8 cellular contexts compared by ENCODE assay signal in genomic region chr6:111591370-111591900, GRCh38. TPM values are rescaled to one million over a fixed set of nuclear protein-coding genes. Genes with fewer than 3 reads are reported as not detected.
DNase-seq lines count a peak whose midpoint lies in the region; ATAC-seq and TF ChIP-seq lines count a peak whose summit lies in the region.

No MANE protein-coding gene starts in this region.

- DNase-seq in ELF-1 (ENCODE audit: low read depth, low spot score) (peak; percentile 20), RWPE2 (ENCODE audit: low spot score) (peak; percentile 97), fibroblast of the aortic adventitia (ENCODE audit: low read depth) (peak; percentile 100), sciatic nerve (ENCODE audit: low spot score) (peak; percentile 89), NOMO-1 treated with dmso at 0.1 percent for 144 hours (lab: John Stamatoyannopoulos, UW; ENCODE audit: unreplicated experiment) (no peak), UCSD-AML1 (lab: John Stamatoyannopoulos, UW; ENCODE audit: unreplicated experiment) (no peak)
- DNase-seq in activated CD8-positive, alpha-beta T cell treated with anti-CD3 and anti-CD28 coated beads for 36 hours = no peak
- DNase-seq in activated naive CD4-positive, alpha-beta T cell treated with anti-CD3 and anti-CD28 coated beads, Interleukin-2, amount 10 ng/mL, durations not matched to agents 7 days and 5 days = no peak

- peaks cover 54% of the 10 kb centered on the region for H3K4me1 ChIP-seq in RWPE2 (ENCODE audit: insufficient read depth, poor library complexity, severe bottlenecking)

- H3K4me3 ChIP-seq in RWPE2 (ENCODE audit: severe bottlenecking) (no peak overlapping the region), fibroblast of the aortic adventitia (ENCODE audit: low read depth, low read length) (no peak overlapping the region)

- peak overlapping the region; percentile 91 for H3K27ac ChIP-seq in RWPE2 (ENCODE audit: poor library complexity, severe bottlenecking)

- ATAC-seq in RWPE2 (ENCODE audit: low read depth) = peak; percentile 85
- peak; percentile 94 for ATAC-seq in sciatic nerve
- ATAC-seq in activated CD8-positive, alpha-beta T cell treated with anti-CD3 and anti-CD28 coated beads for 36 hours = no peak

- TF ChIP-seq CTCF in RWPE2 (IDR thresholded peaks at IDR 0.05; ENCODE audit: poor library complexity, severe bottlenecking) = no peak
- no peak for TF ChIP-seq CTCF in fibroblast of the aortic adventitia (IDR thresholded peaks at IDR 0.05; ENCODE audit: insufficient read depth, low read length)
- TF ChIP-seq CTCF in activated CD8-positive, alpha-beta T cell treated with anti-CD3 and anti-CD28 coated beads for 36 hours (IDR thresholded peaks at IDR 0.05) = no peak

- intact Hi-C loops in sciatic nerve (cut with DNase I) = no loop called here
- intact Hi-C loops in activated CD8-positive, alpha-beta T cell treated with anti-CD3 and anti-CD28 coated beads for 36 hours (cut with micrococcal nuclease) = no loop called here

- peaks cover 23% of the 10 kb centered on the region for H3K4me1 Mint-ChIP-seq in activated CD8-positive, alpha-beta T cell treated with anti-CD3 and anti-CD28 coated beads for 36 hours (ENCODE audit: low read depth)
- peaks cover 7% of the 10 kb centered on the region for H3K4me1 Mint-ChIP-seq in activated naive CD4-positive, alpha-beta T cell treated with anti-CD3 and anti-CD28 coated beads, Interleukin-2, amount 10 ng/mL, durations not matched to agents 7 days and 5 days

- CTCF ChIA-PET in activated CD8-positive, alpha-beta T cell treated with anti-CD3 and anti-CD28 coated beads for 36 hours (lab: Charles Lee) = no interaction called here
- CTCF ChIA-PET in activated naive CD4-positive, alpha-beta T cell treated with anti-CD3 and anti-CD28 coated beads, Interleukin-2, amount 10 ng/mL, durations not matched to agents 7 days and 5 days (lab: Charles Lee) = no interaction called here

- H3K27me3 Mint-ChIP-seq in activated CD8-positive, alpha-beta T cell treated with anti-CD3 and anti-CD28 coated beads for 36 hours = no peaks in the 10 kb centered on the region
- no peaks in the 10 kb centered on the region for H3K27me3 Mint-ChIP-seq in activated naive CD4-positive, alpha-beta T cell treated with anti-CD3 and anti-CD28 coated beads, Interleukin-2, amount 10 ng/mL, durations not matched to agents 7 days and 5 days

- no peak overlapping the region for H3K4me3 Mint-ChIP-seq in activated CD8-positive, alpha-beta T cell treated with anti-CD3 and anti-CD28 coated beads for 36 hours
- H3K4me3 Mint-ChIP-seq in activated naive CD4-positive, alpha-beta T cell treated with anti-CD3 and anti-CD28 coated beads, Interleukin-2, amount 10 ng/mL, durations not matched to agents 7 days and 5 days = no peak overlapping the region

- POLR2A ChIA-PET in activated CD8-positive, alpha-beta T cell treated with anti-CD3 and anti-CD28 coated beads for 36 hours (lab: Charles Lee) = no interaction called here

- H3K9me3 Mint-ChIP-seq in activated CD8-positive, alpha-beta T cell treated with anti-CD3 and anti-CD28 coated beads for 36 hours = no peaks in the 10 kb centered on the region
- no peaks in the 10 kb centered on the region for H3K9me3 Mint-ChIP-seq in activated naive CD4-positive, alpha-beta T cell treated with anti-CD3 and anti-CD28 coated beads, Interleukin-2, amount 10 ng/mL, durations not matched to agents 7 days and 5 days

- no peaks in the 10 kb centered on the region for H3K9me3 ChIP-seq in RWPE2 (ENCODE audit: severe bottlenecking)

- no peaks in the 10 kb centered on the region for H3K27me3 ChIP-seq in RWPE2 (ENCODE audit: insufficient read depth, poor library complexity, severe bottlenecking)

- H3K27ac Mint-ChIP-seq in activated CD8-positive, alpha-beta T cell treated with anti-CD3 and anti-CD28 coated beads for 36 hours = no peak overlapping the region
- no peak overlapping the region for H3K27ac Mint-ChIP-seq in activated naive CD4-positive, alpha-beta T cell treated with anti-CD3 and anti-CD28 coated beads, Interleukin-2, amount 10 ng/mL, durations not matched to agents 7 days and 5 days

- H3K36me3 ChIP-seq in RWPE2 (ENCODE audit: low read depth) = peaks cover 53% of the 10 kb centered on the region

- H3K36me3 Mint-ChIP-seq in activated CD8-positive, alpha-beta T cell treated with anti-CD3 and anti-CD28 coated beads for 36 hours (ENCODE audit: low read depth) = peaks cover 18% of the 10 kb centered on the region
- H3K36me3 Mint-ChIP-seq in activated naive CD4-positive, alpha-beta T cell treated with anti-CD3 and anti-CD28 coated beads, Interleukin-2, amount 10 ng/mL, durations not matched to agents 7 days and 5 days = peaks cover 20% of the 10 kb centered on the region

RNA-seq across cellular contexts. Expression of gene TRAF3IP2, which starts 14.2 kb away (rescaled TPM):
- total RNA-seq in fibroblast of the aortic adventitia (ENCODE audit: low replicate concordance) (29.8 and 35.3 TPM in 2 replicates), sciatic nerve (11.6 TPM)
- 10 to 100 TPM; 23.2 to 26.3 TPM for total RNA-seq in activated CD8-positive, alpha-beta T cell treated with anti-CD3 and anti-CD28 coated beads for 36 hours

Comparison
In these comparisons a context has a peak if more than half of its experiments do, and no peak if none do; other contexts are left out.
1. DNase-seq: peak in ELF-1 (single experiment), RWPE2 (single experiment), fibroblast of the aortic adventitia (single experiment) and sciatic nerve (single experiment); none in NOMO-1 treated with dmso at 0.1 percent for 144 hours (single experiment), activated CD8-positive, alpha-beta T cell treated with anti-CD3 and anti-CD28 coated beads for 36 hours (single experiment), UCSD-AML1 (single experiment) and activated naive CD4-positive, alpha-beta T cell treated with anti-CD3 and anti-CD28 coated beads, Interleukin-2, amount 10 ng/mL, durations not matched to agents 7 days and 5 days (single experiment).